13 cellular contexts compared by ENCODE assay signal in genomic region chr1:91806777-91807700, GRCh38.
DNase-seq lines count a peak whose midpoint lies in the region; ATAC-seq and TF ChIP-seq lines count a peak whose summit lies in the region.
"Had no signal": no experiment of that assay in that cellular context is flagged by ENCODE, and none has a peak within 500 bp of the region (broad histone marks: within the 10 kb centered on the region; RNA-seq: fewer than 3 reads in every experiment).

No MANE protein-coding gene starts in this region.

- no peaks in the 10 kb centered on the region for H3K36me3 Mint-ChIP-seq in endodermal cell (ENCODE audit: low read depth)
- peaks cover 3% of the 10 kb centered on the region for H3K36me3 Mint-ChIP-seq in activated CD8-positive, alpha-beta T cell treated with anti-CD3 and anti-CD28 coated beads, Interleukin-2, amount 10 ng/mL, durations not matched to agents 7 days and 5 days (ENCODE audit: low read depth)

- no peak overlapping the region for H2BK12ac ChIP-seq in trophoblast cell (ENCODE audit: low read length)

- no peak overlapping the region for H3K23ac ChIP-seq in trophoblast cell (ENCODE audit: low read length)

- no peak overlapping the region for H4K8ac ChIP-seq in trophoblast cell (ENCODE audit: low read depth, low read length)

- intact Hi-C loops in thyroid gland (cut with DNase I) = no loop called here

- no peak for ATAC-seq in activated CD8-positive, alpha-beta T cell treated with anti-CD3 and anti-CD28 coated beads, Interleukin-2, amount 10 ng/mL, durations not matched to agents 7 days and 5 days
- ATAC-seq: activated T-cell treated with anti-CD3 and anti-CD28 coated beads, Interleukin-2, amount 50 U/mL, for 4 hours; Right ventricle myocardium inferior had no signal

- H3K9ac ChIP-seq in endodermal cell (ENCODE audit: extremely low read depth, low read length, poor library complexity, severe bottlenecking) (no peak overlapping the region), trophoblast cell (ENCODE audit: low read length) (no peak overlapping the region)

- H3K18ac ChIP-seq in trophoblast cell (ENCODE audit: low read length) = no peak overlapping the region

- no peaks in the 10 kb centered on the region for H3K4me1 ChIP-seq in endodermal cell (ENCODE audit: control insufficient read depth, insufficient read depth, low read length)
- H3K4me1 ChIP-seq in trophoblast cell (ENCODE audit: control insufficient read depth in 1 of 2, insufficient read depth in 2 of 2, low read length in 2 of 2) = peaks cover 2 to 4% of the 10 kb centered on the region in 2 experiments
- H3K4me1 ChIP-seq in thyroid gland = peaks cover 7 to 44% of the 10 kb centered on the region in 2 donors
- H3K4me1 ChIP-seq in effector memory CD4-positive, alpha-beta T cell (ENCODE audit: control insufficient read depth, insufficient read depth, low read length, poor library complexity, severe bottlenecking) = peaks cover 23% of the 10 kb centered on the region

- H2AK5ac ChIP-seq in trophoblast cell (ENCODE audit: low read length) = no peak overlapping the region

- CTCF ChIA-PET in activated CD8-positive, alpha-beta T cell treated with anti-CD3 and anti-CD28 coated beads, Interleukin-2, amount 10 ng/mL, durations not matched to agents 7 days and 5 days (lab: Charles Lee) = no interaction called here

- H3K27ac ChIP-seq in endodermal cell (ENCODE audit: low read depth, low read length) = no peak overlapping the region
- H3K27ac ChIP-seq in trophoblast cell (ENCODE audit: low read depth, low read length) = no peak overlapping the region
- H3K27ac ChIP-seq in thyroid gland = no peak overlapping the region
- H3K27ac ChIP-seq in effector memory CD4-positive, alpha-beta T cell (ENCODE audit: insufficient read depth, low read length, poor library complexity, severe bottlenecking) = no peak overlapping the region
- H3K27ac ChIP-seq: neutrophil had no signal

- no peaks in the 10 kb centered on the region for H3K79me2 ChIP-seq in trophoblast cell (ENCODE audit: control insufficient read depth, insufficient read depth, low read length, poor library complexity)

- no peak overlapping the region for H2BK5ac ChIP-seq in trophoblast cell (ENCODE audit: low read depth, low read length, poor library complexity)

- H3K4me3 ChIP-seq in endodermal cell (ENCODE audit: low read length) (no peak overlapping the region), trophoblast cell (ENCODE audit: low read depth, low read length) (no peak overlapping the region), thyroid gland (replicated peaks in 1 of 3) (no peak overlapping the region)
- no peak overlapping the region for H3K4me3 ChIP-seq in effector memory CD4-positive, alpha-beta T cell (ENCODE audit: insufficient read depth, low read depth, low read length, poor library complexity, severe bottlenecking)

- no peak overlapping the region for H2BK120ac ChIP-seq in trophoblast cell (ENCODE audit: insufficient read depth, low read length, poor library complexity)

- WGBS in endodermal cell (ENCODE audit: insufficient coverage in 1 of 2, insufficient read length in 1 of 2), 2 experiments = 92 to 93% methylated on average over 4 to 8 of the region's 8 CpGs
- WGBS in trophoblast cell (ENCODE audit: extremely low coverage, insufficient coverage, insufficient read length) = no CpG with 5 or more reads among the region's 8 CpGs
- WGBS in thyroid gland, 2 donors = 84 to 90% methylated on average over 8 of the region's 8 CpGs

- no peaks in the 10 kb centered on the region for H3K9me3 Mint-ChIP-seq in endodermal cell
- H3K9me3 Mint-ChIP-seq in activated CD8-positive, alpha-beta T cell treated with anti-CD3 and anti-CD28 coated beads, Interleukin-2, amount 10 ng/mL, durations not matched to agents 7 days and 5 days (ENCODE audit: insufficient read depth) = no peaks in the 10 kb centered on the region
- H3K9me3 Mint-ChIP-seq: activated T-cell treated with anti-CD3 and anti-CD28 coated beads, Interleukin-2, amount 50 U/mL, for 4 hours had no signal

- no peaks in the 10 kb centered on the region for H3K27me3 Mint-ChIP-seq in endodermal cell (ENCODE audit: insufficient read depth)
- peaks cover 26% of the 10 kb centered on the region for H3K27me3 Mint-ChIP-seq in activated CD8-positive, alpha-beta T cell treated with anti-CD3 and anti-CD28 coated beads, Interleukin-2, amount 10 ng/mL, durations not matched to agents 7 days and 5 days (ENCODE audit: low read depth)

- H3K4ac ChIP-seq in trophoblast cell (ENCODE audit: low read depth, low read length) = no peak overlapping the region

- peaks cover 13% of the 10 kb centered on the region for H3K4me1 Mint-ChIP-seq in endodermal cell
- H3K4me1 Mint-ChIP-seq in activated CD8-positive, alpha-beta T cell treated with anti-CD3 and anti-CD28 coated beads, Interleukin-2, amount 10 ng/mL, durations not matched to agents 7 days and 5 days (ENCODE audit: low read depth) = peaks cover 62% of the 10 kb centered on the region

- H4K12ac ChIP-seq in trophoblast cell (ENCODE audit: low read depth, low read length) = no peak overlapping the region

- no peak overlapping the region for H3K4me2 ChIP-seq in trophoblast cell (ENCODE audit: low read length)

- no peaks in the 10 kb centered on the region for H3K36me3 ChIP-seq in endodermal cell (ENCODE audit: control insufficient read depth, insufficient read depth, low read length)
- no peaks in the 10 kb centered on the region for H3K36me3 ChIP-seq in trophoblast cell (ENCODE audit: control insufficient read depth in 1 of 2, insufficient read depth in 2 of 2, low read length in 2 of 2)
- no peaks in the 10 kb centered on the region for H3K36me3 ChIP-seq in thyroid gland
- H3K36me3 ChIP-seq in effector memory CD4-positive, alpha-beta T cell (ENCODE audit: control insufficient read depth, insufficient read depth, low read length) = no peaks in the 10 kb centered on the region
- H3K36me3 ChIP-seq: neutrophil had no signal

- no peak overlapping the region for H3K4me3 Mint-ChIP-seq in endodermal cell
- H3K4me3 Mint-ChIP-seq in activated CD8-positive, alpha-beta T cell treated with anti-CD3 and anti-CD28 coated beads, Interleukin-2, amount 10 ng/mL, durations not matched to agents 7 days and 5 days = no peak overlapping the region
- H3K4me3 Mint-ChIP-seq: activated T-cell treated with anti-CD3 and anti-CD28 coated beads, Interleukin-2, amount 50 U/mL, for 4 hours had no signal

- no peak overlapping the region for H3K27ac Mint-ChIP-seq in endodermal cell
- H3K27ac Mint-ChIP-seq in activated CD8-positive, alpha-beta T cell treated with anti-CD3 and anti-CD28 coated beads, Interleukin-2, amount 10 ng/mL, durations not matched to agents 7 days and 5 days = no peak overlapping the region

- H2AFZ ChIP-seq in trophoblast cell (ENCODE audit: insufficient read depth, low read length, poor library complexity) = no peak overlapping the region

- POLR2A ChIA-PET in activated CD8-positive, alpha-beta T cell treated with anti-CD3 and anti-CD28 coated beads, Interleukin-2, amount 10 ng/mL, durations not matched to agents 7 days and 5 days (lab: Charles Lee) = no interaction called here

- H3K27me3 ChIP-seq in endodermal cell (ENCODE audit: control insufficient read depth, insufficient read depth, low read length, poor library complexity, severe bottlenecking) (no peaks in the 10 kb centered on the region), trophoblast cell (ENCODE audit: insufficient read depth, low read length) (no peaks in the 10 kb centered on the region), thyroid gland (no peaks in the 10 kb centered on the region)
- H3K27me3 ChIP-seq in effector memory CD4-positive, alpha-beta T cell (replicated peaks; ENCODE audit: control insufficient read depth, insufficient read depth, low read length, poor library complexity, severe bottlenecking) = no peaks in the 10 kb centered on the region
- H3K27me3 ChIP-seq: neutrophil had no signal

- no peak for TF ChIP-seq POLR2A in thyroid gland (IDR thresholded peaks at IDR 0.05)

- H3K9me3 ChIP-seq in endodermal cell (ENCODE audit: control insufficient read depth, low read length) = no peaks in the 10 kb centered on the region
- H3K9me3 ChIP-seq in trophoblast cell (ENCODE audit: insufficient read depth, low read depth, low read length) = no peaks in the 10 kb centered on the region
- no peaks in the 10 kb centered on the region for H3K9me3 ChIP-seq in thyroid gland
- H3K9me3 ChIP-seq in effector memory CD4-positive, alpha-beta T cell (ENCODE audit: control insufficient read depth, low read length) = no peaks in the 10 kb centered on the region
- H3K9me3 ChIP-seq: neutrophil had no signal

- H3K14ac ChIP-seq in trophoblast cell (ENCODE audit: low read length) = no peak overlapping the region

- DNase-seq in DMS53 (lab: John Stamatoyannopoulos, UW) (peak; percentile 66), NCI-H526 (lab: John Stamatoyannopoulos, UW) (peak; percentile 35 to 66), endodermal cell (no peak), trophoblast cell (peak; percentile 89 to 98), T1000 (lab: John Stamatoyannopoulos, UW) (no peak), thyroid gland (no peak)
- no peak for DNase-seq in effector memory CD4-positive, alpha-beta T cell
- DNase-seq in activated CD8-positive, alpha-beta T cell treated with anti-CD3 and anti-CD28 coated beads, Interleukin-2, amount 10 ng/mL, durations not matched to agents 7 days and 5 days = no peak
- DNase-seq: activated T-cell treated with anti-CD3 and anti-CD28 coated beads, Interleukin-2, amount 50 U/mL, for 4 hours; NCI-H345; stimulated activated naive CD4-positive, alpha-beta T cell had no signal

- TF ChIP-seq CTCF in endodermal cell (conservative IDR thresholded peaks at IDR 0.05) (peak; percentile 24), thyroid gland (IDR thresholded peaks at IDR 0.05) (no peak)

- no peak overlapping the region for H4K91ac ChIP-seq in trophoblast cell (ENCODE audit: low read depth, low read length)

- no peaks in the 10 kb centered on the region for H3K79me1 ChIP-seq in trophoblast cell (ENCODE audit: low read length)

Comparison
In these comparisons a context has a peak if more than half of its experiments do, and no peak if none do; other contexts are left out.
1. DNase-seq: peak in DMS53 (single experiment), NCI-H526 (2 of 2) and trophoblast cell (2 of 2); none in endodermal cell (single experiment), T1000 (single experiment), thyroid gland (0 of 2), effector memory CD4-positive, alpha-beta T cell (0 of 3) and activated CD8-positive, alpha-beta T cell treated with anti-CD3 and anti-CD28 coated beads, Interleukin-2, amount 10 ng/mL, durations not matched to agents 7 days and 5 days (single experiment).